ENCODE assay signal across 17 cellular contexts in the genomic region with DNA sequence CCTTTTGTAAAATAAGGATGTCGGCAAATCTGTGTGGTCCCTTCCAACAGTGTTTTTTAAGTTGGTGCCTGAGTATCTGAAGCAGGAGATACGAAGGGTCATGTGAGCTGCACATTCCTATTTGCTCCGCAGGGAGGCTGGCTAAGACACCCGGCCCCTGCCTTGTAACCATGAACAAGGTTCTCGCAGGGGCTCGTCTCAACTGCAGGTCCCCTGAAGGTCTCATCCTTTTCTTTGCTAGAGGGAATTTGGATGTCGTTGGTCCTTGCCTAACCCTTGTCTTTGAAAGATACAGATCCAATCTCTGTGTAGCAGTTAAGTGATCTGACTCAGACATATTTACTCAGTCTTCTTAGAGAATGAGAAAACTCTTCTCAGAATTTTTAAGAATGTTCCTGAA.
DNase-seq lines count a peak whose midpoint lies in the region; ATAC-seq, FAIRE-seq and TF ChIP-seq lines count a peak whose summit lies in the region.
"Had no signal": no experiment of that assay in that cellular context is flagged by ENCODE, and none has a peak within 500 bp of the region (broad histone marks: within the 10 kb centered on the region; RNA-seq: fewer than 3 reads in every experiment).

No MANE protein-coding gene starts in this region.

- H2BK15ac ChIP-seq in mesenchymal stem cell (ENCODE audit: low read depth, poor library complexity, severe bottlenecking): peak overlapping the region; percentile 7

- no peak for TF ChIP-seq EP300 in GM12878 (IDR thresholded peaks at IDR 0.05; ENCODE audit: borderline replicate concordance in 1 of 2, control insufficient read depth in 1 of 2, low read depth in 2 of 2, low read length in 2 of 2)

- H2BK120ac ChIP-seq in mesenchymal stem cell (ENCODE audit: low read depth, low read length): peak overlapping the region; percentile 49

- SMC1A ChIA-PET in GM12878 (lab: Charles Lee; ENCODE audit: uncharacterized antibody, unreplicated experiment): interaction anchor here (1.5 to 9.0 kb wide), 8 partner anchors 9 to 46 kb away, joined by 5 to 170 read pairs (median 22); no protein-coding TSS in a partner anchor

- ATAC-seq in GM12878 (no peak), HG02610 (IDR thresholded peaks at IDR 0.05; ENCODE audit: unreplicated experiment) (no peak)
- ATAC-seq in stimulated activated memory B cell treated with anti-CD40 and anti-IgM and Interleukin-4, amounts not matched to agents 10 μg/mL and 1 μg/mL and 100 μg/mL, for 72 hours: no peak
- ATAC-seq: Panc1 had no signal

- peak overlapping the region; percentile 38 to 71 for H2BK12ac ChIP-seq in mesenchymal stem cell (ENCODE audit: low read length in 2 of 2)

- no peak overlapping the region for H3K23ac ChIP-seq in mesenchymal stem cell (ENCODE audit: low read length in 2 of 2)

- peak overlapping the region; percentile 46 for H3K4me3 Mint-ChIP-seq in Calu3 (ENCODE audit: low read depth, unreplicated experiment)
- no peak overlapping the region for H3K4me3 Mint-ChIP-seq in stimulated activated memory B cell treated with anti-CD40 and anti-IgM and Interleukin-4, amounts not matched to agents 10 μg/mL and 1 μg/mL and 100 μg/mL, for 72 hours
- H3K4me3 Mint-ChIP-seq: activated naive CD4-positive, alpha-beta T cell treated with anti-CD3 and anti-CD28 coated beads, Interleukin-2, amount 10 ng/mL, durations not matched to agents 7 days and 5 days had no signal

- no peak overlapping the region for H2BK5ac ChIP-seq in mesenchymal stem cell (ENCODE audit: low read depth, low read length, poor library complexity, severe bottlenecking)

- H2AFZ ChIP-seq in GM12878 (ENCODE audit: control insufficient read depth, low read depth, low read length) (no peak overlapping the region), mesenchymal stem cell (ENCODE audit: low read depth, low read length) (no peak overlapping the region)

- H3K4me1 Mint-ChIP-seq in Calu3 (ENCODE audit: low read depth, unreplicated experiment): peaks cover 55% of the 10 kb centered on the region
- H3K4me1 Mint-ChIP-seq in stimulated activated memory B cell treated with anti-CD40 and anti-IgM and Interleukin-4, amounts not matched to agents 10 μg/mL and 1 μg/mL and 100 μg/mL, for 72 hours: peaks cover 85% of the 10 kb centered on the region

- H3K4me3 ChIP-seq in GM12878 (no peak overlapping the region), mesenchymal stem cell (ENCODE audit: insufficient read depth in 1 of 2, low read depth in 1 of 2, low read length in 2 of 2) (peak overlapping the region in 1 of 2 experiments; percentile 50)
- H3K4me3 ChIP-seq: pancreas had no signal

- H3K4me2 ChIP-seq in GM12878 (ENCODE audit: control insufficient read depth, insufficient read depth) (0 out of 2 replicates have a peak overlapping the region, but pooled peaks have one; percentile 38), mesenchymal stem cell (ENCODE audit: low read length, poor library complexity, severe bottlenecking) (no peak overlapping the region)

- peak overlapping the region; percentile 11 for H4K91ac ChIP-seq in mesenchymal stem cell (ENCODE audit: low read length)

- H3K9me3 ChIP-seq in GM12878 (replicated peaks; ENCODE audit: control insufficient read depth, insufficient read depth, low read length) (no peaks in the 10 kb centered on the region; the same call in 1 of the 3 replicates), mesenchymal stem cell (ENCODE audit: control insufficient read depth, low read length) (no peaks in the 10 kb centered on the region)
- H3K9me3 ChIP-seq: pancreas had no signal

- H3K27me3 ChIP-seq in GM12878 (replicated peaks in 1 of 2; ENCODE audit: control insufficient read depth in 2 of 2, insufficient read depth in 2 of 2, low read length in 1 of 2) (no peaks in the 10 kb centered on the region), mesenchymal stem cell (ENCODE audit: control insufficient read depth in 1 of 2, insufficient read depth in 1 of 2, low read length in 2 of 2) (no peaks in the 10 kb centered on the region)
- H3K27me3 ChIP-seq: pancreas had no signal

- in situ Hi-C loops in GM12878 (cut with MboI): no loop called here

- peaks cover 93% of the 10 kb centered on the region for H3K79me2 ChIP-seq in GM12878 (ENCODE audit: control insufficient read depth, insufficient read depth, low read length)

- TF ChIP-seq CTCF in Calu3 (IDR thresholded peaks at IDR 0.05; ENCODE audit: unreplicated experiment): no peak
- no peak for TF ChIP-seq CTCF in GM12878 (IDR thresholded peaks at IDR 0.05 in 2 of 3, conservative IDR thresholded peaks at IDR 0.05 in 1 of 3; ENCODE audit: control insufficient read depth in 2 of 3, extremely low read depth in 1 of 3, insufficient read depth in 1 of 3, low read depth in 3 of 3, low read length in 3 of 3)

- no peak for FAIRE-seq in GM12878 (lab: Jason Lieb, UNC)
- FAIRE-seq: pancreas had no signal

- TF ChIP-seq POLR2A in GM12878 (IDR thresholded peaks at IDR 0.05; ENCODE audit: low read depth, low read length): no peak

- H3K4me1 ChIP-seq in GM12878 (ENCODE audit: control insufficient read depth, insufficient read depth, low read length): peaks cover 50% of the 10 kb centered on the region
- H3K4me1 ChIP-seq in mesenchymal stem cell (ENCODE audit: control insufficient read depth, insufficient read depth, low read depth, low read length): peaks cover 15% of the 10 kb centered on the region

- no peaks in the 10 kb centered on the region for H3K9me3 Mint-ChIP-seq in Calu3 (ENCODE audit: low read depth, unreplicated experiment)
- H3K9me3 Mint-ChIP-seq in stimulated activated memory B cell treated with anti-CD40 and anti-IgM and Interleukin-4, amounts not matched to agents 10 μg/mL and 1 μg/mL and 100 μg/mL, for 72 hours: no peaks in the 10 kb centered on the region
- H3K9me3 Mint-ChIP-seq: activated naive CD4-positive, alpha-beta T cell treated with anti-CD3 and anti-CD28 coated beads, Interleukin-2, amount 10 ng/mL, durations not matched to agents 7 days and 5 days; brain had no signal

- no peak for DNase-seq in Calu3
- DNase-seq in GM12878 (ENCODE audit: low read depth, low spot score): no peak
- no peak for DNase-seq in mesenchymal stem cell
- no peak for DNase-seq in DMS 273 (lab: John Stamatoyannopoulos, UW; ENCODE audit: unreplicated experiment)
- DNase-seq in RKO (ENCODE audit: low spot score): no peak
- DNase-seq in SKM-1 treated with dmso at 0.1 percent for 144 hours (lab: John Stamatoyannopoulos, UW; ENCODE audit: unreplicated experiment): no peak
- DNase-seq: activated CD4-positive, CD25-positive, alpha-beta regulatory T cell; activated naive CD4-positive, alpha-beta T cell treated with anti-CD3 and anti-CD28 coated beads, Interleukin-2, amount 10 ng/mL, durations not matched to agents 7 days and 5 days; DMS53; midbrain; NCI-H774; pancreas; stimulated activated CD4-positive, alpha-beta T cell treated with anti-CD3 and anti-CD28 coated beads, Interleukin-15, amount 100 ng/mL, for 24 hours had no signal

- RAD21 ChIA-PET in GM12878 (lab: Charles Lee; ENCODE audit: unreplicated experiment): interaction anchor here (1.4 kb wide), 1 partner anchor 51 kb away, joined by 3 read pairs; no protein-coding TSS in a partner anchor

- CTCF ChIA-PET in Calu3 (lab: Charles Lee) (no interaction called here), GM12878 (lab: Yijun Ruan, JAX) (interaction anchor here (1.4 to 4.8 kb wide), 5 partner anchors 8 to 16 kb away, joined by 3 to 39 read pairs (median 5); no protein-coding TSS in a partner anchor)

- H3K36me3 Mint-ChIP-seq in Calu3 (ENCODE audit: insufficient read depth, unreplicated experiment): no peaks in the 10 kb centered on the region
- H3K36me3 Mint-ChIP-seq in stimulated activated memory B cell treated with anti-CD40 and anti-IgM and Interleukin-4, amounts not matched to agents 10 μg/mL and 1 μg/mL and 100 μg/mL, for 72 hours: no peaks in the 10 kb centered on the region
- H3K36me3 Mint-ChIP-seq: brain had no signal

- H3K27ac ChIP-seq in GM12878 (ENCODE audit: control insufficient read depth, insufficient read depth): no peak overlapping the region
- H3K27ac ChIP-seq in mesenchymal stem cell (ENCODE audit: low read length, poor library complexity, severe bottlenecking): no peak overlapping the region

- no peak overlapping the region for H3K14ac ChIP-seq in mesenchymal stem cell (ENCODE audit: low read length in 2 of 2)

- no peaks in the 10 kb centered on the region for H4K20me1 ChIP-seq in GM12878 (ENCODE audit: control insufficient read depth, insufficient read depth)

- intact Hi-C loops in Calu3 (cut with micrococcal nuclease; ENCODE audit: unreplicated experiment): no loop called here
- intact Hi-C loops in GM12878 (cut with micrococcal nuclease; ENCODE audit: unreplicated experiment): no loop called here

- POLR2A ChIA-PET in GM12878 (lab: Charles Lee): interaction anchor here (0.7 kb wide), 1 partner anchor 9 kb away, joined by 3 read pairs; no protein-coding TSS in a partner anchor

- H3K36me3 ChIP-seq in GM12878 (ENCODE audit: control insufficient read depth in 2 of 2, insufficient read depth in 2 of 2, low read length in 1 of 2) (no peaks in the 10 kb centered on the region; a peak in 1 of 4 replicates), mesenchymal stem cell (ENCODE audit: control insufficient read depth in 1 of 2, insufficient read depth in 2 of 2, low read depth in 1 of 2, low read length in 2 of 2) (no peaks in the 10 kb centered on the region)
- H3K36me3 ChIP-seq: pancreas had no signal

- H2AK5ac ChIP-seq in mesenchymal stem cell (ENCODE audit: low read length, severe bottlenecking): no peak overlapping the region

- no peak overlapping the region for H3K9ac ChIP-seq in GM12878 (ENCODE audit: control insufficient read depth, insufficient read depth, low read length)
- H3K9ac ChIP-seq in mesenchymal stem cell (ENCODE audit: low read length): peak overlapping the region; percentile 76

- H3K4ac ChIP-seq in mesenchymal stem cell (ENCODE audit: low read depth in 1 of 2, low read length in 2 of 2): peak overlapping the region in 1 of 2 experiments; percentile 64

- peaks cover 13% of the 10 kb centered on the region for H3K79me1 ChIP-seq in mesenchymal stem cell (replicated peaks; ENCODE audit: low read length, poor library complexity, severe bottlenecking)

- no peak overlapping the region for H3K27ac Mint-ChIP-seq in Calu3 (ENCODE audit: unreplicated experiment)
- peak overlapping the region; percentile 27 for H3K27ac Mint-ChIP-seq in stimulated activated memory B cell treated with anti-CD40 and anti-IgM and Interleukin-4, amounts not matched to agents 10 μg/mL and 1 μg/mL and 100 μg/mL, for 72 hours
- H3K27ac Mint-ChIP-seq: activated naive CD4-positive, alpha-beta T cell treated with anti-CD3 and anti-CD28 coated beads, Interleukin-2, amount 10 ng/mL, durations not matched to agents 7 days and 5 days had no signal

- BruUV-seq in Calu3 (replicated peaks; lab: Mats Ljungman, UMichigan) (no TSS peak), GM12878 (replicated peaks; lab: Mats Ljungman, UMichigan) (no TSS peak)

- peak overlapping the region; percentile 3 to 81 for H3K18ac ChIP-seq in mesenchymal stem cell (ENCODE audit: low read depth in 1 of 2, low read length in 2 of 2)

- H4K8ac ChIP-seq in mesenchymal stem cell (ENCODE audit: low read length): peak overlapping the region; percentile 77

- H3K27me3 Mint-ChIP-seq in Calu3 (ENCODE audit: unreplicated experiment): no peaks in the 10 kb centered on the region
- H3K27me3 Mint-ChIP-seq in stimulated activated memory B cell treated with anti-CD40 and anti-IgM and Interleukin-4, amounts not matched to agents 10 μg/mL and 1 μg/mL and 100 μg/mL, for 72 hours: no peaks in the 10 kb centered on the region
- H3K27me3 Mint-ChIP-seq: activated naive CD4-positive, alpha-beta T cell treated with anti-CD3 and anti-CD28 coated beads, Interleukin-2, amount 10 ng/mL, durations not matched to agents 7 days and 5 days; brain had no signal

- no peak for TF ChIP-seq RAD21 in GM12878 (IDR thresholded peaks at IDR 0.05; ENCODE audit: insufficient read depth, low read depth, low read length)

- WGBS in GM12878 (ENCODE audit: insufficient coverage, insufficient replicate concordance, low lambda C conversion rate, missing lambda C conversion rate): 85% methylated on average over 7 of the region's 7 CpGs
- 90% methylated on average over 6 of the region's 7 CpGs for WGBS in mesenchymal stem cell
